In genomic region chr15:70794596-70795310, GRCh38 we compare ENCODE assay signal across 13 cellular contexts. TPM values are rescaled to one million over a fixed set of nuclear protein-coding genes. Genes with fewer than 3 reads are reported as not detected.
DNase-seq lines count a peak whose midpoint lies in the region; ATAC-seq and TF ChIP-seq lines count a peak whose summit lies in the region.
"Had no signal": no experiment of that assay in that cellular context is flagged by ENCODE, and none has a peak within 500 bp of the region (broad histone marks: within the 10 kb centered on the region; RNA-seq: fewer than 3 reads in every experiment).

No MANE protein-coding gene starts in this region.

- TF ChIP-seq POLR2A in breast epithelium (IDR thresholded peaks at IDR 0.05) (no peak), upper lobe of left lung (IDR thresholded peaks at IDR 0.05) (no peak)

- no peak overlapping the region for H3K18ac ChIP-seq in mesendoderm (ENCODE audit: low read length)

- H3K36me3 ChIP-seq in breast epithelium (no peaks in the 10 kb centered on the region), lower lobe of right lung (no peaks in the 10 kb centered on the region), upper lobe of left lung (no peaks in the 10 kb centered on the region), mesendoderm (ENCODE audit: control insufficient read depth, insufficient read depth, low read length) (no peaks in the 10 kb centered on the region)
- no peaks in the 10 kb centered on the region for H3K36me3 ChIP-seq in CD8-positive, alpha-beta T cell (ENCODE audit: insufficient read depth, low read length)

- no peaks in the 10 kb centered on the region for H3K4me1 Mint-ChIP-seq in CD8-positive, alpha-beta T cell (ENCODE audit: low read depth)
- H3K4me1 Mint-ChIP-seq: naive thymus-derived CD8-positive, alpha-beta T cell had no signal

- H3K27me3 ChIP-seq in breast epithelium = no peaks in the 10 kb centered on the region
- peaks cover 34% of the 10 kb centered on the region for H3K27me3 ChIP-seq in lower lobe of right lung (ENCODE audit: low read depth)
- H3K27me3 ChIP-seq in upper lobe of left lung = no peaks in the 10 kb centered on the region
- no peaks in the 10 kb centered on the region for H3K27me3 ChIP-seq in mesendoderm (ENCODE audit: insufficient read depth, low read length, poor library complexity)
- H3K27me3 ChIP-seq in CD8-positive, alpha-beta T cell (ENCODE audit: insufficient read depth, low read length) = no peaks in the 10 kb centered on the region

- no peak overlapping the region for H2BK5ac ChIP-seq in mesendoderm (ENCODE audit: low read length)

- no peak overlapping the region for H4K8ac ChIP-seq in mesendoderm (ENCODE audit: low read depth, low read length)

- H3K23ac ChIP-seq in mesendoderm (ENCODE audit: low read length) = no peak overlapping the region

- H2AK5ac ChIP-seq in mesendoderm (ENCODE audit: low read length) = no peak overlapping the region

- H3K4me1 ChIP-seq in breast epithelium (peaks cover 4 to 8% of the 10 kb centered on the region in 2 donors), lower lobe of right lung (peaks cover 9% of the 10 kb centered on the region), upper lobe of left lung (peaks cover 4 to 8% (median 7%) of the 10 kb centered on the region in 4 donors), mesendoderm (ENCODE audit: control insufficient read depth, low read depth, low read length) (no peaks in the 10 kb centered on the region)
- no peaks in the 10 kb centered on the region for H3K4me1 ChIP-seq in CD8-positive, alpha-beta T cell (ENCODE audit: insufficient read depth, low read length)

- ATAC-seq in lower lobe of right lung (no peak), upper lobe of left lung (ENCODE audit: low FRiP score in 2 of 2) (peak in 1 of 2 donors; percentile 30), GM18517 (IDR thresholded peaks at IDR 0.05; ENCODE audit: unreplicated experiment) (no peak), HG02588 (IDR thresholded peaks at IDR 0.05; ENCODE audit: unreplicated experiment) (no peak)
- no peak for ATAC-seq in CD8-positive, alpha-beta T cell
- ATAC-seq: K562; naive thymus-derived CD8-positive, alpha-beta T cell had no signal

- H3K4me2 ChIP-seq in mesendoderm (ENCODE audit: low read length) = no peak overlapping the region

- H3K4me3 ChIP-seq in breast epithelium (peak overlapping the region in 1 of 3 donors; percentile 12), lower lobe of right lung (no peak overlapping the region), upper lobe of left lung (no peak overlapping the region), mesendoderm (ENCODE audit: low read length) (no peak overlapping the region)
- H3K4me3 ChIP-seq in CD8-positive, alpha-beta T cell (ENCODE audit: low read depth, low read length) = no peak overlapping the region
- H3K4me3 ChIP-seq: K562 had no signal

- no peak overlapping the region for H3K27ac Mint-ChIP-seq in CD8-positive, alpha-beta T cell
- H3K27ac Mint-ChIP-seq: naive thymus-derived CD8-positive, alpha-beta T cell had no signal

- H3K9me3 Mint-ChIP-seq in CD8-positive, alpha-beta T cell = no peaks in the 10 kb centered on the region
- H3K9me3 Mint-ChIP-seq: naive thymus-derived CD8-positive, alpha-beta T cell had no signal

- no peak overlapping the region for H4K5ac ChIP-seq in mesendoderm (ENCODE audit: low read length)

- CTCF ChIA-PET in CD8-positive, alpha-beta T cell (lab: Charles Lee) = interaction anchor here (0.9 kb wide), 1 partner anchor 17 kb away, joined by 3 read pairs; no protein-coding TSS in a partner anchor

- H3K27me3 Mint-ChIP-seq in CD8-positive, alpha-beta T cell (ENCODE audit: low read depth) = no peaks in the 10 kb centered on the region

- intact Hi-C loops in breast epithelium (cut with DNase I; ENCODE audit: low total_unique reads) (no loop called here), lower lobe of right lung (cut with DNase I) (no loop called here)
- intact Hi-C loops in CD8-positive, alpha-beta T cell (cut with DNase I, micrococcal nuclease) = no loop called here

- peak overlapping the region; percentile 79 to 95 for H3K27ac ChIP-seq in breast epithelium
- H3K27ac ChIP-seq in lower lobe of right lung = peak overlapping the region; percentile 44
- H3K27ac ChIP-seq in upper lobe of left lung = peak overlapping the region; percentile 20 to 68 (median 53)
- H3K27ac ChIP-seq in mesendoderm (ENCODE audit: low read depth, low read length) = no peak overlapping the region
- no peak overlapping the region for H3K27ac ChIP-seq in CD8-positive, alpha-beta T cell (ENCODE audit: low read depth, low read length)

- H2BK15ac ChIP-seq in mesendoderm (replicated peaks; ENCODE audit: low read depth) = no peak overlapping the region

- TF ChIP-seq EP300 in upper lobe of left lung (IDR thresholded peaks at IDR 0.05) = no peak

- no peak overlapping the region for H3K56ac ChIP-seq in mesendoderm (ENCODE audit: low read length)

- no peak overlapping the region for H2BK120ac ChIP-seq in mesendoderm (ENCODE audit: low read depth, low read length)

- DNase-seq in LHCN-M2 (ENCODE audit: low read depth) = peak; percentile 82
- DNase-seq in breast epithelium (ENCODE audit: low spot score in 2 of 2) = no peak
- DNase-seq in lower lobe of right lung = no peak
- no peak for DNase-seq in upper lobe of left lung
- no peak for DNase-seq in mesendoderm
- no peak for DNase-seq in CD8-positive, alpha-beta T cell
- DNase-seq: DMS 273 treated with DMSO at 0.1 percent for 48 hours; naive thymus-derived CD8-positive, alpha-beta T cell; NCI-H2171 treated with DMSO at 0.1 percent for 48 hours; stimulated activated CD4-positive, alpha-beta T cell treated with anti-CD3 and anti-CD28 coated beads, Interleukin-1b, Interleukin-23, amount 100 ng/mL, for 48 hours had no signal

- H3K79me1 ChIP-seq in mesendoderm (ENCODE audit: low read length) = no peaks in the 10 kb centered on the region

- H3K4ac ChIP-seq in mesendoderm (ENCODE audit: low read depth, low read length) = no peak overlapping the region

- POLR2A ChIA-PET in CD8-positive, alpha-beta T cell (lab: Charles Lee) = no interaction called here

- no peaks in the 10 kb centered on the region for H3K36me3 Mint-ChIP-seq in CD8-positive, alpha-beta T cell
- H3K36me3 Mint-ChIP-seq: naive thymus-derived CD8-positive, alpha-beta T cell had no signal

- no peak overlapping the region for H3K4me3 Mint-ChIP-seq in CD8-positive, alpha-beta T cell
- H3K4me3 Mint-ChIP-seq: naive thymus-derived CD8-positive, alpha-beta T cell had no signal

- H3K9ac ChIP-seq in mesendoderm (ENCODE audit: low read length) = no peak overlapping the region

- TF ChIP-seq CTCF in breast epithelium (IDR thresholded peaks at IDR 0.05) (no peak), lower lobe of right lung (IDR thresholded peaks at IDR 0.05) (no peak), upper lobe of left lung (IDR thresholded peaks at IDR 0.05) (no peak)
- TF ChIP-seq CTCF in CD8-positive, alpha-beta T cell (IDR thresholded peaks at IDR 0.05) = no peak

- H3K9me3 ChIP-seq in breast epithelium = no peaks in the 10 kb centered on the region
- H3K9me3 ChIP-seq in lower lobe of right lung = no peaks in the 10 kb centered on the region
- H3K9me3 ChIP-seq in upper lobe of left lung = no peaks in the 10 kb centered on the region
- no peaks in the 10 kb centered on the region for H3K9me3 ChIP-seq in CD8-positive, alpha-beta T cell (ENCODE audit: low read length)

- H3K79me2 ChIP-seq in mesendoderm (ENCODE audit: control insufficient read depth, insufficient read depth, low read length) = no peaks in the 10 kb centered on the region

- WGBS in upper lobe of left lung, 2 donors = 80 to 91% methylated on average over 12 of the region's 12 CpGs
- WGBS in mesendoderm (ENCODE audit: extremely low coverage, insufficient coverage, low lambda C conversion rate) = no CpG with 5 or more reads among the region's 12 CpGs

RNA-seq across cellular contexts. Expression of gene UACA, which starts 31.4 kb away (rescaled TPM):
- total RNA-seq in LHCN-M2 (2014; rRNA removed) (41.1 and 48.2 TPM in 2 replicates), breast epithelium (100 to 1,000 TPM in 1 of 3 donors, 10 to 100 TPM in 2; 68.5 to 144 (median 71.7) TPM), lower lobe of right lung (35.7 TPM), upper lobe of left lung (10 to 100 TPM; 23.9 to 83.8 (median 39.0) TPM)
- polyA plus RNA-seq in LHCN-M2 (2012) = 38.1 TPM
- polyA plus RNA-seq in mesendoderm (2013, experiment 1 of 2) = 19.1 TPM
- polyA plus RNA-seq in mesendoderm (2013, experiment 2 of 2) = 18.8 TPM
- under 1 TPM in 1 of 2 experiments, not detected in 1; 0.30 TPM for total RNA-seq in CD8-positive, alpha-beta T cell

RNA-seq across cellular contexts. Expression of gene LARP6, which starts 59.2 kb away (rescaled TPM):
- total RNA-seq in LHCN-M2 (2014; rRNA removed) = 43.6 and 45.0 TPM in 2 replicates
- polyA plus RNA-seq in LHCN-M2 (2012) = 71.7 TPM
- total RNA-seq in breast epithelium = 10 to 100 TPM; 18.6 to 72.5 (median 40.0) TPM
- 7.5 TPM for total RNA-seq in lower lobe of right lung
- total RNA-seq in upper lobe of left lung = 10 to 100 TPM in 1 of 6 donors, 1 to 10 TPM in 5; 1.0 to 12.0 (median 5.2) TPM
- polyA plus RNA-seq in mesendoderm (2013, experiment 1 of 2) = 17.5 TPM
- 17.6 TPM for polyA plus RNA-seq in mesendoderm (2013, experiment 2 of 2)
- not detected for total RNA-seq in CD8-positive, alpha-beta T cell
- total RNA-seq: K562 had no signal
- polyA plus RNA-seq: K562 had no signal

Comparison
In these comparisons a context has a peak if more than half of its experiments do, and no peak if none do; other contexts are left out.
1. H3K27ac ChIP-seq: peak in breast epithelium (2 of 2), lower lobe of right lung (single experiment) and upper lobe of left lung (4 of 4); none in mesendoderm (single experiment) and CD8-positive, alpha-beta T cell (single experiment).
2. RNA of gene UACA, which starts 31.4 kb away (total RNA-seq): 68.5 to 144 TPM in breast epithelium, 41.1 to 48.2 TPM in LHCN-M2, 23.9 to 83.8 TPM in upper lobe of left lung and 35.7 TPM in lower lobe of right lung (single experiment); 0.30 TPM in CD8-positive, alpha-beta T cell; every median in the first group is over 10 times any median in the second.